8 cellular contexts compared by ENCODE assay signal in the genomic region with DNA sequence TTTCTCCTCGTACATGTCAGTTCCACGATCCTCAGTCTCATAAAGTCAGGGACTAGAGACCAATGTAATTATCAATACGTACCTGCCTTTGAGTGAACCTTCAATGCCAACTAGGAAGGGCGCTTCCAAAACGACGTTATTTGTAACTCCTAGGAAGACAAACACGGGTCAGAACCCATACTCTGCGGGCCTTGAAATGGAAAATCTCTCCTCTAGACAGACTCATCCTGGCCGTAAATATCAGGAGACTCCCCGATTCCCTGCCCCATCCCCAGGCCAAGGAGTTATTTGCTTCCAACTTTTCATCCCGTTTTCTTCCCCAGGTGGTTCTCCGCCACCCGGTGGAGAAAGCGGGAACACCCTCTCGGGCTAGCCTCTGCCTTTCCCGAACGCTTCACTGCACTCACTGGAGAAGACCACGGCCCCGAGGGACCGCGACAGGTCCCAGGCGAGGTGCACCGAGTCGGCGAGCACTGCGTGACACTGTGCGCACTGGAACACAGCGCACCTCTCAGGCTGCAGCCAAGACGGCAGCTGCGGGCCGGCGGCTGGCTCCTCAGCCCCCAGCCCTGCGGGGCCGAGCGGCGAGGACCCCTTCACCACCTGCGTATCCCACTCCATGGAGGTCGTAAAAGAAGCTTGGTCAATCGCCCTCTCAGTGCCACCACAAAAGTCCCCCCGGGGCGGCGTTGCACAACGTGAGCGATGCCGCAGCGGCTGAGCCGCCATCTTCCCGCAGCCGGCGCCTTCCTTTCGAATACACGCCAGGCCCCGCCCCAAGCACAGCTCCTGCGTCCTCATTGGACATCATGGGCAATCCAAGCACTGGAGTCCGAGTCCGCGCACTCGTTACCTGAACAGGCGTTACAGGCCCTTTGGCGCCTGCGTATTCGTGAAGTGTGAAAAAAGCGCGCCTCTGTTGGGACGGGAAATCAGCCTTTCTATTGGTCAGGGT. TPM values are rescaled to one million over a fixed set of nuclear protein-coding genes. Genes with fewer than 3 reads are reported as not detected.
A peak's percentile ranks its signal among the peaks of the same experiment; 100 is the strongest.
DNase-seq lines count a peak whose midpoint lies in the region; ATAC-seq and TF ChIP-seq lines count a peak whose summit lies in the region.

A gene (minus strand): TSS at position 759 of the 955 bp plus-strand sequence. CDS start 30 bp downstream, at position 729.

- peak within 1 kb of the TSS; percentile 99 for H3K27ac Mint-ChIP-seq in activated naive CD8-positive, alpha-beta T cell treated with anti-CD3 and anti-CD28 coated beads, Interleukin-2, amount 10 ng/mL, durations not matched to agents 7 days and 5 days

- H3K9ac ChIP-seq in SU-DHL-6 (ENCODE audit: low read length), result peak within 1 kb of the TSS; percentile 88

- intact Hi-C loops in upper lobe of right lung (cut with DNase I), result no loop called here

- peaks cover 6% of the 10 kb centered on the region; the same call in 1 of the 2 replicates for H4K20me1 ChIP-seq in SU-DHL-6 (ENCODE audit: low read depth, low read length)

- peaks cover 3% of the 10 kb centered on the region for H3K4me1 ChIP-seq in cardiac muscle cell (ENCODE audit: low read depth)
- peaks cover 10% of the 10 kb centered on the region for H3K4me1 ChIP-seq in upper lobe of right lung

- H3K36me3 ChIP-seq in SU-DHL-6 (ENCODE audit: low read length), result 0 out of 2 replicates have a peak, but pooled peaks cover 3% of the 10 kb centered on the region
- H3K36me3 ChIP-seq in cardiac muscle cell, result no peaks in the 10 kb centered on the region
- no peaks in the 10 kb centered on the region for H3K36me3 ChIP-seq in upper lobe of right lung

- H3K4me3 Mint-ChIP-seq in activated naive CD8-positive, alpha-beta T cell treated with anti-CD3 and anti-CD28 coated beads, Interleukin-2, amount 10 ng/mL, durations not matched to agents 7 days and 5 days, result peak within 1 kb of the TSS; percentile 98

- peak within 1 kb of the TSS; percentile 57 for H2AFZ ChIP-seq in SU-DHL-6 (ENCODE audit: low read depth, low read length, severe bottlenecking)

- peaks cover 59% of the 10 kb centered on the region for H3K79me2 ChIP-seq in SU-DHL-6 (ENCODE audit: insufficient read depth, low read length)

- no peaks in the 10 kb centered on the region for H3K9me3 Mint-ChIP-seq in activated naive CD8-positive, alpha-beta T cell treated with anti-CD3 and anti-CD28 coated beads, Interleukin-2, amount 10 ng/mL, durations not matched to agents 7 days and 5 days

- DNase-seq in NCI-H1105 treated with DMSO at 0.1 percent for 48 hours (lab: John Stamatoyannopoulos, UW) (peak; percentile 95), cardiac muscle cell (ENCODE audit: low read depth in 1 of 2, low spot score in 1 of 2) (peak; percentile 100), pons (ENCODE audit: low spot score) (peak; percentile 98), upper lobe of right lung (peak; percentile 99)
- peak; percentile 93 for DNase-seq in activated naive CD8-positive, alpha-beta T cell treated with anti-CD3 and anti-CD28 coated beads, Interleukin-2, amount 10 ng/mL, durations not matched to agents 7 days and 5 days

- H3K27me3 Mint-ChIP-seq in activated naive CD8-positive, alpha-beta T cell treated with anti-CD3 and anti-CD28 coated beads, Interleukin-2, amount 10 ng/mL, durations not matched to agents 7 days and 5 days, result no peaks in the 10 kb centered on the region

- H3K9me3 ChIP-seq in SU-DHL-6 (ENCODE audit: insufficient read depth, low read length), result no peaks in the 10 kb centered on the region
- no peaks in the 10 kb centered on the region for H3K9me3 ChIP-seq in cardiac muscle cell (ENCODE audit: low read depth)
- H3K9me3 ChIP-seq in upper lobe of right lung, result no peaks in the 10 kb centered on the region

- TF ChIP-seq CTCF in GM12872 (IDR thresholded peaks at IDR 0.05; ENCODE audit: insufficient read depth, low read depth, low read length) (peak; percentile 67), SU-DHL-6 (IDR thresholded peaks at IDR 0.05; ENCODE audit: insufficient read depth, low read length, poor library complexity, severe bottlenecking) (peak; percentile 43), cardiac muscle cell (IDR thresholded peaks at IDR 0.05; ENCODE audit: low read depth, low read length) (peak; percentile 77), upper lobe of right lung (IDR thresholded peaks at IDR 0.05) (peak; percentile 71)

- peaks cover 20% of the 10 kb centered on the region for H3K36me3 Mint-ChIP-seq in activated naive CD8-positive, alpha-beta T cell treated with anti-CD3 and anti-CD28 coated beads, Interleukin-2, amount 10 ng/mL, durations not matched to agents 7 days and 5 days

- ATAC-seq in HG02678 (IDR thresholded peaks at IDR 0.05; ENCODE audit: unreplicated experiment) (peak; percentile 91), upper lobe of right lung (peak; percentile 100)
- ATAC-seq in activated naive CD8-positive, alpha-beta T cell treated with anti-CD3 and anti-CD28 coated beads, Interleukin-2, amount 10 ng/mL, durations not matched to agents 7 days and 5 days (ENCODE audit: low read depth), result peak; percentile 98

- H3K27me3 ChIP-seq in SU-DHL-6 (ENCODE audit: low read length), result no peaks in the 10 kb centered on the region
- no peaks in the 10 kb centered on the region for H3K27me3 ChIP-seq in cardiac muscle cell
- H3K27me3 ChIP-seq in upper lobe of right lung, result no peaks in the 10 kb centered on the region

- H3F3A ChIP-seq in SU-DHL-6 (ENCODE audit: insufficient read depth), result peaks cover 12% of the 10 kb centered on the region

- H3K4me3 ChIP-seq in SU-DHL-6 (ENCODE audit: insufficient read depth, low read length, poor library complexity, severe bottlenecking) (peak within 1 kb of the TSS; percentile 83), cardiac muscle cell (peak within 1 kb of the TSS; percentile 88), upper lobe of right lung (peak within 1 kb of the TSS; percentile 80)

- H3K4me1 Mint-ChIP-seq in activated naive CD8-positive, alpha-beta T cell treated with anti-CD3 and anti-CD28 coated beads, Interleukin-2, amount 10 ng/mL, durations not matched to agents 7 days and 5 days, result peaks cover 23% of the 10 kb centered on the region

- H3K4me2 ChIP-seq in SU-DHL-6 (ENCODE audit: low read depth, low read length, poor library complexity, severe bottlenecking), result peak within 1 kb of the TSS; percentile 96

- POLR2A ChIA-PET in activated naive CD8-positive, alpha-beta T cell treated with anti-CD3 and anti-CD28 coated beads, Interleukin-2, amount 10 ng/mL, durations not matched to agents 7 days and 5 days (lab: Charles Lee), result interaction anchor here (0.5 to 2.4 kb wide), 25 partner anchors 9 to 787 kb away, joined by 3 to 26 read pairs (median 4); a partner anchor contains a TSS

- H3K27ac ChIP-seq in SU-DHL-6 (ENCODE audit: low read depth, low read length) (peak within 1 kb of the TSS; percentile 91), cardiac muscle cell (peak within 1 kb of the TSS; percentile 54), upper lobe of right lung (peak within 1 kb of the TSS; percentile 61)

- H3K9me2 ChIP-seq in SU-DHL-6 (replicated peaks; ENCODE audit: insufficient read depth, low read length), result no peaks in the 10 kb centered on the region

RNA-seq across cellular contexts. Expression of the gene that starts here (rescaled TPM):
- total RNA-seq in activated naive CD8-positive, alpha-beta T cell treated with anti-CD3 and anti-CD28 coated beads, Interleukin-2, amount 10 ng/mL, durations not matched to agents 7 days and 5 days, result 10 to 100 TPM; 17.1 to 17.2 TPM
- total RNA-seq in cardiac muscle cell, result 8.0 and 19.8 TPM in 2 replicates
- 8.4 and 30.2 TPM in 2 replicates for polyA plus RNA-seq in cardiac muscle cell
- 0.55 TPM for total RNA-seq in upper lobe of right lung

Comparison
In these comparisons a context has a peak if more than half of its experiments do, and no peak if none do; other contexts are left out.
1. Peak in every context shown above with its lines: DNase-seq, ATAC-seq, H3K4me3 ChIP-seq and H3K27ac ChIP-seq.
2. Peak in DNase-seq, ATAC-seq, H3K4me3 ChIP-seq and H3K27ac ChIP-seq in upper lobe of right lung; RNA of the gene not detected or under 1 TPM.